ENCODE assay signal across 24 cellular contexts in genomic region chrX:34288782-34289181, GRCh38.
"Had no signal": no experiment of that assay in that cellular context is flagged by ENCODE, and none has a peak within 500 bp of the region (broad histone marks: within the 10 kb centered on the region; RNA-seq: fewer than 3 reads in every experiment).

No MANE protein-coding gene starts in this region.

- H3K4me1 Mint-ChIP-seq: activated CD8-positive, alpha-beta memory T cell treated with anti-CD3 and anti-CD28 coated beads, Interleukin-2, amount 10 ng/mL, durations not matched to agents 7 days and 5 days; activated naive CD8-positive, alpha-beta T cell treated with anti-CD3 and anti-CD28 coated beads, Interleukin-2, amount 10 ng/mL, durations not matched to agents 7 days and 5 days; neural progenitor cell had no signal

- DNase-seq: activated CD4-positive, alpha-beta memory T cell treated with anti-CD3 and anti-CD28 coated beads for 36 hours; activated CD8-positive, alpha-beta memory T cell treated with anti-CD3 and anti-CD28 coated beads, Interleukin-2, amount 10 ng/mL, durations not matched to agents 7 days and 5 days; activated gamma-delta T cell; activated naive CD8-positive, alpha-beta T cell treated with anti-CD3 and anti-CD28 coated beads, Interleukin-2, amount 10 ng/mL, durations not matched to agents 7 days and 5 days; activated T-cell treated with anti-CD3 and anti-CD28 coated beads, Interleukin-2, amount 50 U/mL, for 1 hour; aorta; central memory CD4-positive, alpha-beta T cell; effector CD4-positive, alpha-beta T cell; foreskin melanocyte; head of caudate nucleus; left cardiac atrium; lower lobe of right lung; midbrain; retina; stimulated activated CD4-positive, alpha-beta T cell treated with anti-CD3 and anti-CD28 coated beads, Interleukin-15, amount 100 ng/mL, for 24 hours; stimulated activated CD4-positive, alpha-beta T cell treated with anti-CD3 and anti-CD28 coated beads, Interleukin-4, amount 100 ng/mL, for 24 hours; stimulated activated naive CD4-positive, alpha-beta T cell; tibial artery; WERI-Rb-1 had no signal

- H3K4me3 Mint-ChIP-seq: activated CD4-positive, alpha-beta memory T cell treated with anti-CD3 and anti-CD28 coated beads for 36 hours; activated CD8-positive, alpha-beta memory T cell treated with anti-CD3 and anti-CD28 coated beads, Interleukin-2, amount 10 ng/mL, durations not matched to agents 7 days and 5 days; activated naive CD8-positive, alpha-beta T cell treated with anti-CD3 and anti-CD28 coated beads, Interleukin-2, amount 10 ng/mL, durations not matched to agents 7 days and 5 days; neural progenitor cell; T-helper 1 cell treated with Interleukin-12 subunit alpha and Interleukin-12 subunit beta and Interleukin-4 antibody, amounts not matched to agents 30 μg/mL and 1 μg/mL, for 36 hours had no signal

- H3K27ac ChIP-seq: coronary artery, lower lobe of right lung, neural progenitor cell, parathyroid adenoma, tibial artery, WERI-Rb-1 had no signal

- H3K27me3 Mint-ChIP-seq: activated CD4-positive, alpha-beta memory T cell treated with anti-CD3 and anti-CD28 coated beads for 36 hours; activated CD8-positive, alpha-beta memory T cell treated with anti-CD3 and anti-CD28 coated beads, Interleukin-2, amount 10 ng/mL, durations not matched to agents 7 days and 5 days; activated naive CD8-positive, alpha-beta T cell treated with anti-CD3 and anti-CD28 coated beads, Interleukin-2, amount 10 ng/mL, durations not matched to agents 7 days and 5 days had no signal

- H3K36me3 ChIP-seq: lower lobe of right lung, neural progenitor cell, tibial artery, WERI-Rb-1 had no signal

- H3K27ac Mint-ChIP-seq: activated CD4-positive, alpha-beta memory T cell treated with anti-CD3 and anti-CD28 coated beads for 36 hours; activated CD8-positive, alpha-beta memory T cell treated with anti-CD3 and anti-CD28 coated beads, Interleukin-2, amount 10 ng/mL, durations not matched to agents 7 days and 5 days; activated naive CD8-positive, alpha-beta T cell treated with anti-CD3 and anti-CD28 coated beads, Interleukin-2, amount 10 ng/mL, durations not matched to agents 7 days and 5 days; neural progenitor cell; T-helper 1 cell treated with Interleukin-12 subunit alpha and Interleukin-12 subunit beta and Interleukin-4 antibody, amounts not matched to agents 30 μg/mL and 1 μg/mL, for 36 hours had no signal

- H3K27me3 ChIP-seq: neural progenitor cell, tibial artery had no signal

- H3K4me3 ChIP-seq: coronary artery, lower lobe of right lung, neural progenitor cell, tibial artery had no signal

- H3K4me1 ChIP-seq: lower lobe of right lung, neural progenitor cell, parathyroid adenoma, tibial artery had no signal

- ATAC-seq: activated CD8-positive, alpha-beta memory T cell treated with anti-CD3 and anti-CD28 coated beads, Interleukin-2, amount 10 ng/mL, durations not matched to agents 7 days and 5 days; left cardiac atrium; lower lobe of right lung had no signal

- H3K36me3 Mint-ChIP-seq: activated CD4-positive, alpha-beta memory T cell treated with anti-CD3 and anti-CD28 coated beads for 36 hours; activated CD8-positive, alpha-beta memory T cell treated with anti-CD3 and anti-CD28 coated beads, Interleukin-2, amount 10 ng/mL, durations not matched to agents 7 days and 5 days; activated naive CD8-positive, alpha-beta T cell treated with anti-CD3 and anti-CD28 coated beads, Interleukin-2, amount 10 ng/mL, durations not matched to agents 7 days and 5 days; neural progenitor cell had no signal

- H3K9me3 Mint-ChIP-seq: activated CD4-positive, alpha-beta memory T cell treated with anti-CD3 and anti-CD28 coated beads for 36 hours; activated naive CD8-positive, alpha-beta T cell treated with anti-CD3 and anti-CD28 coated beads, Interleukin-2, amount 10 ng/mL, durations not matched to agents 7 days and 5 days; neural progenitor cell; T-helper 1 cell treated with Interleukin-12 subunit alpha and Interleukin-12 subunit beta and Interleukin-4 antibody, amounts not matched to agents 30 μg/mL and 1 μg/mL, for 36 hours had no signal

- H3K9me3 ChIP-seq: lower lobe of right lung, tibial artery had no signal

- FAIRE-seq: urothelium cell line had no signal
